Comparison of ENCODE assay signal across 1 cellular context in the genomic region with DNA sequence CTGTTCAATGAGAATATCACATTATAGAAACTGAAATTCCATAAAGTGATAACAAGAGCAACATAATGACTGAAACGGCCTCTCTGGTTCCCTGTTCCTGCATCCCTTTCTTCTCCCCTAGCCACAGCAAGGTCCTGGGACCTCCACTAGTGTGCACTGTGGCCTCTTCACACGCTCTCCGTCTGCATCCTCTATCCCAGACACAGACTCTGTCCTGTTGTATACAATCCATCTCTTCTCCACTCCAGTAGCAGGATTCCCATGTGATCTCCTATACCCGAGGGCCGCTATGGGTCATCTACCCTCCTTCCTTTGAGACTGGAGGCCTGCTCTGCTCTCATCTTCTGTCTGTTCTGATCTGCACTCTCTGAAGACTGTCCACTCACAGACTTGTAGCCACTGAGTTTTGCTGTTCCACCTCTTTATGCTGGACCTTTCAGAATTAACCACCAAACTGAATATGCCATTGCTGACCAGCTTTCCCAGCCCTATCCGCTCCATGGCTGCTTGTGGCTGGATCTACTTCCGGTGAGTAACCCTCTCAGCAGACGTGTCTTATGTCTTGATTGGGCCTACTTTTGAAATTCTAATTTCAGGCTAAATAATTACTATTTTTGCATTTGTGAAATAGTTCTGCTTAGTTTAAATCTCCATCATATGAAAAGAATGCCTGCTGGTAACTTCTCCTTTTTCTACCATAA.
TF ChIP-seq lines count a peak whose summit lies in the region.

No MANE protein-coding gene starts in this region.

TF ChIP-seq in HepG2, 621 proteins besides CTCF, POLR2A, EP300 and RAD21 (continued from another document):
- TF ChIP-seq, protein P1, sequence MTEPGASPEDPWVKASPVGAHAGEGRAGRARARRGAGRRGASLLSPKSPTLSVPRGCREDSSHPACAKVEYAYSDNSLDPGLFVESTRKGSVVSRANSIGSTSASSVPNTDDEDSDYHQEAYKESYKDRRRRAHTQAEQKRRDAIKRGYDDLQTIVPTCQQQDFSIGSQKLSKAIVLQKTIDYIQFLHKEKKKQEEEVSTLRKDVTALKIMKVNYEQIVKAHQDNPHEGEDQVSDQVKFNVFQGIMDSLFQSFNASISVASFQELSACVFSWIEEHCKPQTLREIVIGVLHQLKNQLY (CRISPR knock-in tag; IDR thresholded peaks at IDR 0.05), result no peak
- no peak for TF ChIP-seq PHF5A (CRISPR knock-in tag; IDR thresholded peaks at IDR 0.05; ENCODE audit: low read depth, unreplicated experiment)
- no peak for TF ChIP-seq NKX3-1 (CRISPR knock-in tag; IDR thresholded peaks at IDR 0.05)
- TF ChIP-seq ZNF713 (CRISPR knock-in tag; IDR thresholded peaks at IDR 0.05), result no peak
- no peak for TF ChIP-seq ZNF530 (CRISPR knock-in tag; IDR thresholded peaks at IDR 0.05; ENCODE audit: low read depth)
- TF ChIP-seq GZF1 (CRISPR knock-in tag; IDR thresholded peaks at IDR 0.05), result no peak
- TF ChIP-seq ATF1 (CRISPR knock-in tag; IDR thresholded peaks at IDR 0.05), result no peak
- no peak for TF ChIP-seq NFIB (CRISPR knock-in tag; IDR thresholded peaks at IDR 0.05; ENCODE audit: borderline replicate concordance)
- TF ChIP-seq ZNF256 (CRISPR knock-in tag; conservative IDR thresholded peaks at IDR 0.05), result no peak
- no peak for TF ChIP-seq PHB2 (IDR thresholded peaks at IDR 0.05; ENCODE audit: partially characterized antibody)
- no peak for TF ChIP-seq SYNCRIP (IDR thresholded peaks at IDR 0.05; ENCODE audit: insufficient read depth, low read depth, low read length)
- TF ChIP-seq ZNF7 (CRISPR knock-in tag; IDR thresholded peaks at IDR 0.05), result no peak
